Comparison of ENCODE assay signal across 9 cellular contexts in genomic region chr7:148701414-148701813, GRCh38. TPM values are rescaled to one million over a fixed set of nuclear protein-coding genes. Genes with fewer than 3 reads are reported as not detected.
DNase-seq lines count a peak whose midpoint lies in the region; ATAC-seq, FAIRE-seq and TF ChIP-seq lines count a peak whose summit lies in the region.
"Had no signal": no experiment of that assay in that cellular context is flagged by ENCODE, and none has a peak within 500 bp of the region (broad histone marks: within the 10 kb centered on the region; RNA-seq: fewer than 3 reads in every experiment).

No MANE protein-coding gene starts in this region.

- H3K27ac ChIP-seq in ACC112 (ENCODE audit: low read depth, low read length) (no peak overlapping the region), keratinocyte (ENCODE audit: control insufficient read depth, insufficient read depth, low read length) (no peak overlapping the region)

- no peak overlapping the region for H3K27ac Mint-ChIP-seq in activated T-helper 2 cell treated with anti-CD3 and anti-CD28 coated beads, Interferon-gamma antibody, Interleukin-2, Interleukin-4, amounts not matched to agents 10 μg/mL and 5 μg/mL and 100 μg/mL, durations not matched to agents 14 hours and 24 hours and 36 hours

- FAIRE-seq in keratinocyte (lab: Jason Lieb, UNC) = no peak

- peak in 1 of 2 experiments; percentile 32 for DNase-seq in HAP-1 (ENCODE audit: low spot score in 2 of 2)
- no peak for DNase-seq in activated T-helper 2 cell treated with anti-CD3 and anti-CD28 coated beads, Interferon-gamma antibody, Interleukin-2, Interleukin-4, amounts not matched to agents 10 μg/mL and 5 μg/mL and 100 μg/mL, durations not matched to agents 14 hours and 24 hours and 36 hours (ENCODE audit: low spot score)
- DNase-seq in keratinocyte (ENCODE audit: low read depth, low spot score) = no peak
- DNase-seq in NCI-H187 treated with DMSO at 0.1 percent for 48 hours (lab: John Stamatoyannopoulos, UW) = no peak
- no peak for DNase-seq in GM19240 (ENCODE audit: insufficient read length, low spot score)
- no peak for DNase-seq in erythroblast (lab: John Stamatoyannopoulos, UW)
- DNase-seq: gastrocnemius medialis had no signal

- H3K4me1 ChIP-seq in ACC112 (ENCODE audit: control insufficient read depth, insufficient read depth, low read length, unreplicated experiment) (peaks cover 31% of the 10 kb centered on the region), HAP-1 (peaks cover 49% of the 10 kb centered on the region), keratinocyte (ENCODE audit: control insufficient read depth, extremely low read depth, insufficient read depth, low read length) (peaks cover 33% of the 10 kb centered on the region)

- peaks cover 71% of the 10 kb centered on the region for H3K79me2 ChIP-seq in ACC112 (ENCODE audit: control insufficient read depth, insufficient read depth, low read length, unreplicated experiment)
- peaks cover 77% of the 10 kb centered on the region for H3K79me2 ChIP-seq in keratinocyte (ENCODE audit: control insufficient read depth, insufficient read depth, low read length)

- H3K9me3 Mint-ChIP-seq in activated T-helper 2 cell treated with anti-CD3 and anti-CD28 coated beads, Interferon-gamma antibody, Interleukin-2, Interleukin-4, amounts not matched to agents 10 μg/mL and 5 μg/mL and 100 μg/mL, durations not matched to agents 14 hours and 24 hours and 36 hours = no peaks in the 10 kb centered on the region

- H3K36me3 Mint-ChIP-seq in activated T-helper 2 cell treated with anti-CD3 and anti-CD28 coated beads, Interferon-gamma antibody, Interleukin-2, Interleukin-4, amounts not matched to agents 10 μg/mL and 5 μg/mL and 100 μg/mL, durations not matched to agents 14 hours and 24 hours and 36 hours (ENCODE audit: low read depth) = peaks cover 20% of the 10 kb centered on the region

- intact Hi-C loops in activated T-helper 2 cell treated with anti-CD3 and anti-CD28 coated beads, Interferon-gamma antibody, Interleukin-2, Interleukin-4, amounts not matched to agents 10 μg/mL and 5 μg/mL and 100 μg/mL, durations not matched to agents 14 hours and 24 hours and 36 hours (cut with micrococcal nuclease) = loop anchor here (10.0 kb wide), 1 partner anchor 153 kb away; no protein-coding TSS in a partner anchor

- H2AFZ ChIP-seq in ACC112 (ENCODE audit: low read length, unreplicated experiment) (no peak overlapping the region), keratinocyte (ENCODE audit: control insufficient read depth, low read length) (no peak overlapping the region)

- H3K9me1 ChIP-seq in keratinocyte (ENCODE audit: control insufficient read depth, extremely low read depth, insufficient read depth, low read length) = peaks cover 6% of the 10 kb centered on the region

- no peak for ATAC-seq in GM21360 (IDR thresholded peaks at IDR 0.05; ENCODE audit: unreplicated experiment)
- ATAC-seq: gastrocnemius medialis had no signal

- peak overlapping the region; percentile 92 for H3K4me2 ChIP-seq in keratinocyte (ENCODE audit: control insufficient read depth, extremely low read depth, insufficient read depth, low read depth, low read length)

- peaks cover 17% of the 10 kb centered on the region for H4K20me1 ChIP-seq in keratinocyte (ENCODE audit: control insufficient read depth, extremely low read depth, insufficient read depth, low read length)

- in situ Hi-C loops in HAP-1 (cut with MboI; ENCODE audit: low sequenced_read_pairs) = no loop called here

- H3K4me1 Mint-ChIP-seq in activated T-helper 2 cell treated with anti-CD3 and anti-CD28 coated beads, Interferon-gamma antibody, Interleukin-2, Interleukin-4, amounts not matched to agents 10 μg/mL and 5 μg/mL and 100 μg/mL, durations not matched to agents 14 hours and 24 hours and 36 hours (ENCODE audit: low read depth) = peaks cover 66% of the 10 kb centered on the region

- H3K4me3 ChIP-seq in ACC112 (ENCODE audit: low read depth, low read length) (peak overlapping the region; percentile 94), HAP-1 (peak overlapping the region; percentile 70), keratinocyte (ENCODE audit: control insufficient read depth in 2 of 3, extremely low read depth in 1 of 3, insufficient read depth in 2 of 3, low read depth in 1 of 3, low read length in 3 of 3) (peak overlapping the region in 2 of 3 experiments; percentile 14 to 95)

- no peak for TF ChIP-seq CTCF in keratinocyte (optimal IDR thresholded peaks at IDR 0.05 in 1 of 3, IDR thresholded peaks at IDR 0.05 in 1 of 3, conservative IDR thresholded peaks at IDR 0.05 in 1 of 3; ENCODE audit: extremely low read depth in 1 of 3, insufficient read depth in 2 of 3, low read length in 3 of 3)

- H3K9ac ChIP-seq in keratinocyte (ENCODE audit: control insufficient read depth, extremely low read depth, insufficient read depth, low read length) = no peak overlapping the region

- dilution Hi-C loops in keratinocyte (cut with MboI; ENCODE audit: extremely low pct_ligation_motif_present, low sequenced_read_pairs) = no loop called here

- H3K4me3 Mint-ChIP-seq in activated T-helper 2 cell treated with anti-CD3 and anti-CD28 coated beads, Interferon-gamma antibody, Interleukin-2, Interleukin-4, amounts not matched to agents 10 μg/mL and 5 μg/mL and 100 μg/mL, durations not matched to agents 14 hours and 24 hours and 36 hours (ENCODE audit: low read depth) = peak overlapping the region; percentile 91

- no peak for TF ChIP-seq POLR2A in erythroblast (IDR thresholded peaks at IDR 0.05; ENCODE audit: low read length)

- no peaks in the 10 kb centered on the region for H3K36me3 ChIP-seq in ACC112 (ENCODE audit: insufficient read depth, low read length)
- no peaks in the 10 kb centered on the region for H3K36me3 ChIP-seq in HAP-1 (replicated peaks)
- no peaks in the 10 kb centered on the region for H3K36me3 ChIP-seq in keratinocyte (ENCODE audit: control insufficient read depth in 2 of 2, extremely low read depth in 1 of 2, insufficient read depth in 2 of 2, low read length in 2 of 2)
- H3K36me3 ChIP-seq: gastrocnemius medialis had no signal

- H3K27me3 ChIP-seq in ACC112 (ENCODE audit: insufficient read depth, low read length) (no peaks in the 10 kb centered on the region), HAP-1 (ENCODE audit: low read depth) (no peaks in the 10 kb centered on the region), keratinocyte (ENCODE audit: control insufficient read depth, extremely low read depth, insufficient read depth, low read length) (no peaks in the 10 kb centered on the region)
- H3K27me3 ChIP-seq: gastrocnemius medialis had no signal

- H3K9me3 ChIP-seq in HAP-1 (no peaks in the 10 kb centered on the region), keratinocyte (ENCODE audit: control insufficient read depth, low read depth, low read length) (no peaks in the 10 kb centered on the region)
- H3K9me3 ChIP-seq: gastrocnemius medialis had no signal

- H3K27me3 Mint-ChIP-seq in activated T-helper 2 cell treated with anti-CD3 and anti-CD28 coated beads, Interferon-gamma antibody, Interleukin-2, Interleukin-4, amounts not matched to agents 10 μg/mL and 5 μg/mL and 100 μg/mL, durations not matched to agents 14 hours and 24 hours and 36 hours (ENCODE audit: low read depth) = no peaks in the 10 kb centered on the region

RNA-seq across cellular contexts. Expression of gene CUL1, which starts 2.7 kb away (rescaled TPM):
- total RNA-seq in activated T-helper 2 cell treated with anti-CD3 and anti-CD28 coated beads, Interferon-gamma antibody, Interleukin-2, Interleukin-4, amounts not matched to agents 10 μg/mL and 5 μg/mL and 100 μg/mL, durations not matched to agents 14 hours and 24 hours and 36 hours = 69.4 and 74.5 TPM in 2 replicates
- polyA plus RNA-seq in keratinocyte = 42.5 to 55.4 TPM (median 50.7 TPM) in 3 replicates
- polyA plus RNA-seq in keratinocyte (2011; ENCODE audit: low read depth) = 38.5 TPM
- 33.8 and 46.0 TPM in 2 replicates for polyA plus RNA-seq in keratinocyte (2011; cell fraction: cytosol; rRNA removed)
- polyA plus RNA-seq in keratinocyte (2011; cell fraction: nucleus; rRNA removed) = 48.2 and 55.5 TPM in 2 replicates
- polyA plus RNA-seq in keratinocyte (2012; ENCODE audit: low replicate concordance) = 40.6 and 44.6 TPM in 2 replicates
- 16.9 to 51.3 TPM (median 39.4 TPM) in 3 replicates for polyA minus RNA-seq in keratinocyte
- polyA minus RNA-seq in keratinocyte (2011; cell fraction: cytosol; rRNA and poly(A)+ RNA removed) = 32.8 TPM
- 26.4 and 46.0 TPM in 2 replicates for polyA minus RNA-seq in keratinocyte (2011; cell fraction: nucleus; rRNA and poly(A)+ RNA removed)
